Comparison of ENCODE assay signal across 13 cellular contexts in the genomic region with DNA sequence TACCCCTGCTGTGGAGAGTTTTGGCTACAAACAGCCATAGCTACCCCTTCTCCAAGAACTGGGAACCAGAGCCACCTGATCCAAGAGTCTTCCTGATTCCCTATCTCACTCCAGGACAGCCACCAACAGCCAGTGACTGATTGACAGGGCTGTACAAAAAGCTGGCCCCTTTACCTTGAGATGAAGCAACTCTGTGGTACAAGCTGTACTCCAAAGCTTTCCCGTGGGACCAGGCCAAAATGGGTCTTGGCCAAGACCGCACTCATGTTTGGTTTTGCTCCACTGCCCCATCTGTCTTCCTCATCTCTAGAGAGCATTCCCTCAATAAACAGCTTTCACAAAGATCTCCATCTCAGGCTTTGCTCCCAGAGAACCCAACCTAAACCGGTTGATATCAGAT. TPM values are rescaled to one million over a fixed set of nuclear protein-coding genes. Genes with fewer than 3 reads are reported as not detected.
DNase-seq lines count a peak whose midpoint lies in the region; ATAC-seq and TF ChIP-seq lines count a peak whose summit lies in the region.
"Had no signal": no experiment of that assay in that cellular context is flagged by ENCODE, and none has a peak within 500 bp of the region (broad histone marks: within the 10 kb centered on the region; RNA-seq: fewer than 3 reads in every experiment).

No MANE protein-coding gene starts in this region.

- H3K4me3 ChIP-seq in right atrium auricular region (no peak overlapping the region), testis (no peak overlapping the region)
- H3K4me3 ChIP-seq: Peyer's patch had no signal

- H3K4me1 Mint-ChIP-seq in WTC11 = peaks cover 21% of the 10 kb centered on the region

- TF ChIP-seq POLR2A in testis (IDR thresholded peaks at IDR 0.05) = no peak

- DNase-seq in EH (ENCODE audit: low read depth) (peak; percentile 11), right atrium auricular region (ENCODE audit: low spot score) (peak; percentile 73), testis (peak; percentile 75), WTC11 (ENCODE audit: low spot score) (no peak), EL (no peak), A172 (ENCODE audit: low spot score) (no peak)
- DNase-seq: activated CD8-positive, alpha-beta memory T cell treated with anti-CD3 and anti-CD28 coated beads, Interleukin-2, amount 10 ng/mL, durations not matched to agents 7 days and 5 days; aorta; DMS153; stimulated activated CD4-positive, alpha-beta T cell treated with anti-CD3 and anti-CD28 coated beads, Interleukin-12 subunit alpha, Interleukin-12 subunit beta, amount 100 ng/mL, for 4 hours; T1000 had no signal

- ATAC-seq in WTC11 = no peak
- ATAC-seq: activated CD8-positive, alpha-beta memory T cell treated with anti-CD3 and anti-CD28 coated beads, Interleukin-2, amount 10 ng/mL, durations not matched to agents 7 days and 5 days had no signal

- H3K27me3 ChIP-seq in right atrium auricular region (no peaks in the 10 kb centered on the region), testis (no peaks in the 10 kb centered on the region)
- H3K27me3 ChIP-seq: Peyer's patch had no signal

- H3K27me3 Mint-ChIP-seq in WTC11 (ENCODE audit: low read depth) = no peaks in the 10 kb centered on the region
- H3K27me3 Mint-ChIP-seq: activated CD8-positive, alpha-beta memory T cell treated with anti-CD3 and anti-CD28 coated beads, Interleukin-2, amount 10 ng/mL, durations not matched to agents 7 days and 5 days had no signal

- CTCF ChIA-PET in WTC11 (lab: Charles Lee) = no interaction called here

- H3K9me3 Mint-ChIP-seq in WTC11 = no peaks in the 10 kb centered on the region

- 48 to 49% methylated on average over 3 of the region's 3 CpGs for WGBS in testis, 2 donors

- intact Hi-C loops in testis (cut with DNase I; ENCODE audit: low total_unique reads) = no loop called here

- no peak overlapping the region for H3K27ac Mint-ChIP-seq in WTC11

- no peak overlapping the region for H3K4me3 Mint-ChIP-seq in WTC11
- H3K4me3 Mint-ChIP-seq: activated CD8-positive, alpha-beta memory T cell treated with anti-CD3 and anti-CD28 coated beads, Interleukin-2, amount 10 ng/mL, durations not matched to agents 7 days and 5 days had no signal

- H3K36me3 ChIP-seq in right atrium auricular region (no peaks in the 10 kb centered on the region), testis (ENCODE audit: low read depth, missing control alignments) (no peaks in the 10 kb centered on the region)

- no peaks in the 10 kb centered on the region for H3K36me3 Mint-ChIP-seq in WTC11

- peak overlapping the region; percentile 68 for H3K27ac ChIP-seq in VCaP
- H3K27ac ChIP-seq in right atrium auricular region = peak overlapping the region; percentile 16 to 42
- H3K27ac ChIP-seq in testis = peak overlapping the region in 1 of 2 donors; percentile 21
- H3K27ac ChIP-seq: Peyer's patch had no signal

- TF ChIP-seq CTCF in VCaP (conservative IDR thresholded peaks at IDR 0.05) (no peak), right atrium auricular region (IDR thresholded peaks at IDR 0.05) (peak in 1 of 2 donors; percentile 40), testis (IDR thresholded peaks at IDR 0.05) (no peak), WTC11 (IDR thresholded peaks at IDR 0.05) (no peak)

- H3K4me1 ChIP-seq in right atrium auricular region (peaks cover 0 to 31% of the 10 kb centered on the region in 2 donors), testis (peaks cover 11% of the 10 kb centered on the region)
- H3K4me1 ChIP-seq: Peyer's patch had no signal

- H3K9me3 ChIP-seq in right atrium auricular region (no peaks in the 10 kb centered on the region), testis (no peaks in the 10 kb centered on the region)
- H3K9me3 ChIP-seq: Peyer's patch had no signal

- POLR2A ChIA-PET in WTC11 (lab: Charles Lee) = no interaction called here

TF ChIP-seq in WTC11, 78 proteins besides CTCF, POLR2A, EP300 and RAD21:
- TF ChIP-seq ZNF671 (CRISPR knock-in tag; IDR thresholded peaks at IDR 0.05) = no peak
- no peak for TF ChIP-seq CREB1 (CRISPR knock-in tag; IDR thresholded peaks at IDR 0.05)
- TF ChIP-seq, protein P1, sequence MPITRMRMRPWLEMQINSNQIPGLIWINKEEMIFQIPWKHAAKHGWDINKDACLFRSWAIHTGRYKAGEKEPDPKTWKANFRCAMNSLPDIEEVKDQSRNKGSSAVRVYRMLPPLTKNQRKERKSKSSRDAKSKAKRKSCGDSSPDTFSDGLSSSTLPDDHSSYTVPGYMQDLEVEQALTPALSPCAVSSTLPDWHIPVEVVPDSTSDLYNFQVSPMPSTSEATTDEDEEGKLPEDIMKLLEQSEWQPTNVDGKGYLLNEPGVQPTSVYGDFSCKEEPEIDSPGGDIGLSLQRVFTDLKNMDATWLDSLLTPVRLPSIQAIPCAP (CRISPR knock-in tag; IDR thresholded peaks at IDR 0.05) = no peak
- no peak for TF ChIP-seq TEAD1 (CRISPR knock-in tag; IDR thresholded peaks at IDR 0.05)
- no peak for TF ChIP-seq GRHL2 (CRISPR knock-in tag; IDR thresholded peaks at IDR 0.05; ENCODE audit: insufficient replicate concordance, severe bottlenecking)
- TF ChIP-seq TCF7 (CRISPR knock-in tag; IDR thresholded peaks at IDR 0.05; ENCODE audit: low read depth) = no peak
- no peak for TF ChIP-seq JAZF1 (CRISPR knock-in tag; IDR thresholded peaks at IDR 0.05)
- TF ChIP-seq NR3C1 (CRISPR knock-in tag; conservative IDR thresholded peaks at IDR 0.05; ENCODE audit: low read depth) = no peak
- no peak for TF ChIP-seq ESRRA (CRISPR knock-in tag; IDR thresholded peaks at IDR 0.05; ENCODE audit: borderline replicate concordance)
- TF ChIP-seq MYBL2 (CRISPR knock-in tag; IDR thresholded peaks at IDR 0.05) = no peak
- TF ChIP-seq GABPB1 (CRISPR knock-in tag; IDR thresholded peaks at IDR 0.05) = no peak
- TF ChIP-seq SMAD4 (CRISPR knock-in tag; IDR thresholded peaks at IDR 0.05) = no peak
- TF ChIP-seq, protein P2, sequence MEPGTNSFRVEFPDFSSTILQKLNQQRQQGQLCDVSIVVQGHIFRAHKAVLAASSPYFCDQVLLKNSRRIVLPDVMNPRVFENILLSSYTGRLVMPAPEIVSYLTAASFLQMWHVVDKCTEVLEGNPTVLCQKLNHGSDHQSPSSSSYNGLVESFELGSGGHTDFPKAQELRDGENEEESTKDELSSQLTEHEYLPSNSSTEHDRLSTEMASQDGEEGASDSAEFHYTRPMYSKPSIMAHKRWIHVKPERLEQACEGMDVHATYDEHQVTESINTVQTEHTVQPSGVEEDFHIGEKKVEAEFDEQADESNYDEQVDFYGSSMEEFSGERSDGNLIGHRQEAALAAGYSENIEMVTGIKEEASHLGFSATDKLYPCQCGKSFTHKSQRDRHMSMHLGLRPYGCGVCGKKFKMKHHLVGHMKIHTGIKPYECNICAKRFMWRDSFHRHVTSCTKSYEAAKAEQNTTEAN (CRISPR knock-in tag; IDR thresholded peaks at IDR 0.05) = no peak
- TF ChIP-seq ZNF423 (CRISPR knock-in tag; IDR thresholded peaks at IDR 0.05) = no peak
- TF ChIP-seq, protein P3, sequence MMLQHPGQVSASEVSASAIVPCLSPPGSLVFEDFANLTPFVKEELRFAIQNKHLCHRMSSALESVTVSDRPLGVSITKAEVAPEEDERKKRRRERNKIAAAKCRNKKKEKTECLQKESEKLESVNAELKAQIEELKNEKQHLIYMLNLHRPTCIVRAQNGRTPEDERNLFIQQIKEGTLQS (CRISPR knock-in tag; conservative IDR thresholded peaks at IDR 0.05) = no peak
- TF ChIP-seq, protein P4, sequence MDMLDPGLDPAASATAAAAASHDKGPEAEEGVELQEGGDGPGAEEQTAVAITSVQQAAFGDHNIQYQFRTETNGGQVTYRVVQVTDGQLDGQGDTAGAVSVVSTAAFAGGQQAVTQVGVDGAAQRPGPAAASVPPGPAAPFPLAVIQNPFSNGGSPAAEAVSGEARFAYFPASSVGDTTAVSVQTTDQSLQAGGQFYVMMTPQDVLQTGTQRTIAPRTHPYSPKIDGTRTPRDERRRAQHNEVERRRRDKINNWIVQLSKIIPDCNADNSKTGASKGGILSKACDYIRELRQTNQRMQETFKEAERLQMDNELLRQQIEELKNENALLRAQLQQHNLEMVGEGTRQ (CRISPR knock-in tag; IDR thresholded peaks at IDR 0.05) = no peak

RNA-seq across cellular contexts. Expression of a gene that starts 43.6 kb away (rescaled TPM):
- total RNA-seq in right atrium auricular region (10 to 100 TPM in 1 of 2 donors, 1 to 10 TPM in 1; 9.5 to 13.0 TPM), testis (100 to 1,000 TPM; 101 to 108 TPM), WTC11 (2021) (11.2 to 15.1 TPM (median 13.7 TPM) in 3 replicates)
- polyA plus RNA-seq in testis (ENCODE audit: insufficient read depth, low read depth, low replicate concordance) = 98.8 TPM
- 7.0 and 8.3 TPM in 2 replicates for total RNA-seq in A172 (2014; rRNA removed; shearing (Covaris generic))

RNA-seq across cellular contexts. Expression of a gene that starts 55.6 kb away (rescaled TPM):
- total RNA-seq in right atrium auricular region = not detected
- 10 to 100 TPM; 22.9 to 29.4 TPM for total RNA-seq in testis
- polyA plus RNA-seq in testis (ENCODE audit: insufficient read depth, low read depth, low replicate concordance) = 30.5 TPM
- total RNA-seq in WTC11 (2021) = 6.2 to 11.8 TPM (median 6.8 TPM) in 3 replicates
- not detected in 2 replicates for total RNA-seq in A172 (2014; rRNA removed; shearing (Covaris generic))
- total RNA-seq: aorta, Peyer's patch had no signal
- polyA plus RNA-seq: aorta had no signal

Comparison
In these comparisons a context has a peak if more than half of its experiments do, and no peak if none do; other contexts are left out.
1. DNase-seq: peak in EH (single experiment), right atrium auricular region (single experiment) and testis (single experiment); none in WTC11 (single experiment), EL (single experiment) and A172 (single experiment).